9 cellular contexts compared by ENCODE assay signal in the genomic region with DNA sequence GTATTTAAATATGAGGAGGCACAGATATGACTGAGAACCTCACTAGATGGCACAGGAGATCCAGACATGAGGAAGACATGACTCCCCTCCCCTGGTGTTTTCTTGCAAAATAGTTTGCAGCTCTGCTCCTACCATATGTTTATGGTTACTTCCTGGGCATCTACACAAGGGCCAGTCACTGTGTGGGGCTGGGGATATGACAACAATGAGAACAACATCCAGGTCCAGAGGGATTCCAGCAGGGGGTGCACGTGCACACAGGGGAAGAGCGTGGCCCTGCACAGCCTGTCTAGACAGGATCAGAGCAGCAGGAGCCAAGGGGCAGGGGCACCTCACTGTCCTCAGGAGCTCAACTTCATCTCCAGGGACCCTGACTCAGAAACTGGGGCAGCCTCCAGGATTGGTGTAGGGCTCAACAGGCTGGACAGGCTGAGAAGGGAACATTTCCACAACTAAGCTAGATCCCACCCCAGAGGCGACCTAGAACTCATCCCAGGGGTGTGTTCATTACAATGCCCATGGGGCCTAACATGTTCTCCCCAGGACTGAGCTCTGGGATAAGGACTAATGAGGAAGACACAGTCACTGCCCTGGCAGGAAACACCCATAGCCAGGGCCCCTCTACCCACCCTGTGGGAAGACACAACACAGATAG. TPM values are rescaled to one million over a fixed set of nuclear protein-coding genes. Genes with fewer than 3 reads are reported as not detected.
A peak's percentile ranks its signal among the peaks of the same experiment; 100 is the strongest.
DNase-seq lines count a peak whose midpoint lies in the region; ATAC-seq and TF ChIP-seq lines count a peak whose summit lies in the region.
"Not testable (repeated sequence)": the region's sequence is repeated elsewhere in the genome, so short reads cannot be mapped to it uniquely, and the experiment has no call there.
"Had no signal": no experiment of that assay in that cellular context is flagged by ENCODE, and none has a peak within 500 bp of the region (broad histone marks: within the 10 kb centered on the region; RNA-seq: fewer than 3 reads in every experiment).

No MANE protein-coding gene starts in this region.

- peak overlapping the region in 1 of 2 donors; percentile 81 for H3K27ac Mint-ChIP-seq in activated naive CD4-positive, alpha-beta T cell treated with anti-CD3 and anti-CD28 coated beads, Interleukin-2, amount 50 U/mL, for 72 hours
- H3K27ac Mint-ChIP-seq in naive thymus-derived CD8-positive, alpha-beta T cell: peak overlapping the region in 4 of 10 donors; percentile 13 to 88 (median 37)

- intact Hi-C loops in HCT116 (cut with micrococcal nuclease): not testable (repeated sequence)

- not testable (repeated sequence) for H3K79me2 ChIP-seq in HCT116 (ENCODE audit: insufficient read depth, low read length); OCI-LY1 (ENCODE audit: insufficient read depth, low read length)

- not testable (repeated sequence) for H2AFZ ChIP-seq in HCT116 (ENCODE audit: low read depth, low read length, poor library complexity, severe bottlenecking); OCI-LY1 (ENCODE audit: low read length)

- ATAC-seq in HCT116: peak; percentile 95
- ATAC-seq in activated naive CD4-positive, alpha-beta T cell treated with anti-CD3 and anti-CD28 coated beads, Interleukin-2, amount 50 U/mL, for 72 hours: peak; percentile 85 to 92
- peak; percentile 77 to 94 for ATAC-seq in naive thymus-derived CD8-positive, alpha-beta T cell

- H3K27ac ChIP-seq in HCT116 (ENCODE audit: low read depth, low read length); OCI-LY1 (ENCODE audit: low read depth, low read length, poor library complexity, severe bottlenecking): not testable (repeated sequence)

- not testable (repeated sequence) for H3K4me3 ChIP-seq in HCT116 (replicated peaks in 1 of 2; ENCODE audit: low read depth in 1 of 2, low read length in 2 of 2); OCI-LY1 (ENCODE audit: low read depth, low read length, poor library complexity, severe bottlenecking)

- peak; percentile 52; the same call in 1 of the 2 replicates for TF ChIP-seq RAD21 in HCT116 (IDR thresholded peaks at IDR 0.05; ENCODE audit: low read depth)

- not testable (repeated sequence) for H3K4me1 ChIP-seq in HCT116 (ENCODE audit: control insufficient read depth in 1 of 2, insufficient read depth in 2 of 2, low read length in 2 of 2); OCI-LY1 (ENCODE audit: insufficient read depth, low read length, severe bottlenecking)

- not testable (repeated sequence) for BruUV-seq in HCT116 (replicated peaks; lab: Mats Ljungman, UMichigan)

- DNase-seq in CD1c-positive myeloid dendritic cell (ENCODE audit: extremely low spot score) (peak; percentile 40), fibroblast of the conjunctiva (ENCODE audit: low read depth) (peak; percentile 34)
- not testable (repeated sequence) for DNase-seq in HCT116 (ENCODE audit: low read depth, low spot score)
- peak; percentile 38 to 45 for DNase-seq in activated CD4-positive, alpha-beta T cell treated with anti-CD3 and anti-CD28 coated beads for 24 hours (ENCODE audit: low read depth in 2 of 2)
- DNase-seq in activated naive CD4-positive, alpha-beta T cell treated with anti-CD3 and anti-CD28 coated beads, Interleukin-2, amount 50 U/mL, for 72 hours (ENCODE audit: low spot score in 2 of 2): peak in 1 of 2 donors; percentile 61
- peak; percentile 27 to 77 (median 50) for DNase-seq in naive thymus-derived CD8-positive, alpha-beta T cell
- peak; percentile 2 to 6 for DNase-seq in stimulated activated CD8-positive, alpha-beta memory T cell treated with anti-CD3 and anti-CD28 coated beads, Interleukin-15, amount 100 ng/mL, for 4 hours (ENCODE audit: low read depth in 2 of 2)

- H3K4me2 ChIP-seq in HCT116 (ENCODE audit: low read length); OCI-LY1 (ENCODE audit: low read length): not testable (repeated sequence)

- H3K9me2 ChIP-seq in HCT116 (ENCODE audit: insufficient read depth); OCI-LY1 (ENCODE audit: low read depth, low read length): not testable (repeated sequence)

- TF ChIP-seq CTCF in HCT116 (IDR thresholded peaks at IDR 0.05 in 2 of 3, conservative IDR thresholded peaks at IDR 0.05 in 1 of 3; ENCODE audit: borderline replicate concordance in 1 of 3, insufficient read depth in 1 of 3, low read depth in 2 of 3, low read length in 2 of 3) (peak; percentile 20 to 48 (median 44); a peak in 5 of 6 replicates), OCI-LY1 (IDR thresholded peaks at IDR 0.05; ENCODE audit: low read length) (peak; percentile 60)

- not testable (repeated sequence) for H3K9me3 ChIP-seq in HCT116 (ENCODE audit: control insufficient read depth in 1 of 2, insufficient read depth in 1 of 2, low read depth in 1 of 2, low read length in 2 of 2); OCI-LY1 (ENCODE audit: low read length)

- TF ChIP-seq POLR2A in HCT116 (IDR thresholded peaks at IDR 0.05; ENCODE audit: borderline replicate concordance, extremely low read depth, insufficient read depth, insufficient read length): not testable (repeated sequence)

- not testable (repeated sequence) for H3K4me1 Mint-ChIP-seq in naive thymus-derived CD8-positive, alpha-beta T cell

- RAD21 ChIA-PET in HCT116 (lab: Charles Lee; ENCODE audit: low non-redundant PET in 1 of 2, low total read pairs in 2 of 2, uncharacterized antibody in 2 of 2, unreplicated experiment in 2 of 2): not testable (repeated sequence)

- H3K36me3 ChIP-seq in HCT116 (ENCODE audit: control insufficient read depth in 1 of 2, insufficient read depth in 2 of 2, low read length in 2 of 2); OCI-LY1 (ENCODE audit: insufficient read depth, low read length): not testable (repeated sequence)

- not testable (repeated sequence) for H3K9me3 Mint-ChIP-seq in activated naive CD4-positive, alpha-beta T cell treated with anti-CD3 and anti-CD28 coated beads, Interleukin-2, amount 50 U/mL, for 72 hours; naive thymus-derived CD8-positive, alpha-beta T cell

- POLR2A ChIA-PET in HCT116 (lab: Charles Lee); naive thymus-derived CD8-positive, alpha-beta T cell (lab: Charles Lee): not testable (repeated sequence)

- not testable (repeated sequence) for H3K9ac ChIP-seq in HCT116 (ENCODE audit: low read length); OCI-LY1 (ENCODE audit: low read length)

- H4K20me1 ChIP-seq in HCT116 (ENCODE audit: insufficient read depth); OCI-LY1 (ENCODE audit: insufficient read depth, low read length): not testable (repeated sequence)

- not testable (repeated sequence) for H3F3A ChIP-seq in OCI-LY1 (ENCODE audit: insufficient read depth, low read length)

- not testable (repeated sequence) for H3K27me3 Mint-ChIP-seq in naive thymus-derived CD8-positive, alpha-beta T cell

- not testable (repeated sequence) for H3K27me3 ChIP-seq in HCT116 (ENCODE audit: insufficient read depth, low read length); OCI-LY1 (ENCODE audit: insufficient read depth, low read length)

- not testable (repeated sequence) for H3K36me3 Mint-ChIP-seq in activated naive CD4-positive, alpha-beta T cell treated with anti-CD3 and anti-CD28 coated beads, Interleukin-2, amount 50 U/mL, for 72 hours
- H3K36me3 Mint-ChIP-seq in naive thymus-derived CD8-positive, alpha-beta T cell: peaks cover 0 to 17% (median 0%) of the 10 kb centered on the region in 3 donors

- not testable (repeated sequence) for H3K4me3 Mint-ChIP-seq in naive thymus-derived CD8-positive, alpha-beta T cell

- CTCF ChIA-PET in HCT116 (lab: Charles Lee): not testable (repeated sequence)

RNA-seq across cellular contexts. Expression of a gene that starts 4.6 kb away (rescaled TPM):
- total RNA-seq in HCT116 (2021; ENCODE audit: unreplicated experiment): 0.44 TPM
- polyA plus RNA-seq in HCT116 (2012): 0.34 and 0.52 TPM in 2 replicates
- under 1 TPM; 0.19 to 0.46 TPM for total RNA-seq in activated naive CD4-positive, alpha-beta T cell treated with anti-CD3 and anti-CD28 coated beads, Interleukin-2, amount 50 U/mL, for 72 hours
- total RNA-seq in naive thymus-derived CD8-positive, alpha-beta T cell: 1 to 10 TPM; 1.5 to 1.8 TPM
- not detected for polyA plus RNA-seq in naive thymus-derived CD8-positive, alpha-beta T cell
- polyA plus RNA-seq: mammary epithelial cell had no signal

RNA-seq across cellular contexts. Expression of a gene that starts 47.4 kb away (rescaled TPM):
- not detected for total RNA-seq in HCT116 (2021; ENCODE audit: unreplicated experiment)
- not detected in 2 replicates for polyA plus RNA-seq in HCT116 (2012)
- not detected for total RNA-seq in activated naive CD4-positive, alpha-beta T cell treated with anti-CD3 and anti-CD28 coated beads, Interleukin-2, amount 50 U/mL, for 72 hours
- not detected for total RNA-seq in naive thymus-derived CD8-positive, alpha-beta T cell
- polyA plus RNA-seq in naive thymus-derived CD8-positive, alpha-beta T cell: not detected
- total RNA-seq: mammary epithelial cell had no signal
- polyA plus RNA-seq: mammary epithelial cell had no signal
